ENCODE assay signal across 23 cellular contexts in the genomic region with DNA sequence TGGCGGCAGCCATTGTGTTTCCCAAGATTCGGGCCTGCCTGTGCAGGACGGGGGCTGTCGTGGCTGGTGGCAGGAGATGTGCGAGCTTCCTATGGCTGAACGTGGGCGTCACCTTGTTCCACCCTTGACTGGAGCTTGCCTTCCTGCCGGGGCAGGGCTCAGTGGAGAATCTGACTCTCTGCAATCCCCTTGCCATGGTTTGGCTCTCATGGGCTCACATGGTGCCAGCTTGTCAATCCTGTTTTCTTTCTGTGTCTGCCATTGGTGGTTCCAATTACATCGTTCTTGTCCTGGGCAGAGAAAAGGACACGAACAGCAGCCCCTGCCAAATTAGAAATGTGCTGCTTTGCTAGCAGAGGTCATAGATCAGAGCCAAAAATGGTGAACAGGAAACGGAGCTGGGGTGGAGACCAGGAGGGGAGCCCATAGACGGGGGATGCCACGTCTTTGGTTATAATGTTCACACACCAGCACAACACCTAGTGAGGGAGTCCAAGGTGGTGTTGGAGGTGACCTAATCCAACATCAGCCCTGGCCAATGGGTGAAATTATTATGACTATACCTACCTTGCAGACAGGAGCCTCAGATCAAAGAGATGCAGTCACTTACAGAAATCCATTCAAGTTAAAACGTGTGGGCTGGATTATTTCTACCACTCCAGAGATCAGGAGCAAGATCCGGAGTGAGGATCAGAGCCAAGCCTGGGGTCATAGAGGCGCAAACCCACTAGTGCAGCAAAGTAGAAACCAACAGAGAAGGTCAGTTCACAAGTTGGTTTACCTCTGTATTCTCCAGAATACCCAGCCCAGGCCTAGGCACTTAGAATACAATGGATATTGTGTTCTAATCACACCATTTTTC.
DNase-seq lines count a peak whose midpoint lies in the region; ATAC-seq and TF ChIP-seq lines count a peak whose summit lies in the region.
"Had no signal": no experiment of that assay in that cellular context is flagged by ENCODE, and none has a peak within 500 bp of the region (broad histone marks: within the 10 kb centered on the region; RNA-seq: fewer than 3 reads in every experiment).

No MANE protein-coding gene starts in this region.

- ATAC-seq in right lobe of liver = no peak
- ATAC-seq in HG02798 (IDR thresholded peaks at IDR 0.05; ENCODE audit: poor library complexity, unreplicated experiment) = no peak
- ATAC-seq: effector memory CD8-positive, alpha-beta T cell; T-cell had no signal

- H3K79me2 ChIP-seq in mesendoderm (ENCODE audit: control insufficient read depth, insufficient read depth, low read length) = no peaks in the 10 kb centered on the region

- DNase-seq in right lobe of liver (no peak), mesendoderm (no peak), suprapubic skin (ENCODE audit: low spot score in 2 of 2) (no peak), T-helper 1 cell (no peak)
- DNase-seq in effector memory CD4-positive, alpha-beta T cell = no peak
- DNase-seq: activated CD4-positive, CD25-positive, alpha-beta regulatory T cell; activated gamma-delta T cell treated with Interleukin-2 at 50 U/mL for 16 hours; activated naive CD8-positive, alpha-beta T cell treated with anti-CD3 and anti-CD28 coated beads, Interleukin-2, amount 10 ng/mL, durations not matched to agents 7 days and 5 days; Calu3; DMS79; effector memory CD8-positive, alpha-beta T cell; erythroblast; HCEC 1CT; NCI-H774; stimulated activated naive CD4-positive, alpha-beta T cell; T-cell had no signal

- intact Hi-C loops in right lobe of liver (cut with DNase I) = no loop called here

- no peak overlapping the region for H3K56ac ChIP-seq in mesendoderm (ENCODE audit: low read length)

- no peak overlapping the region for H2BK120ac ChIP-seq in mesendoderm (ENCODE audit: low read depth, low read length)

- H3K27me3 ChIP-seq in liver (ENCODE audit: control insufficient read depth in 4 of 4, insufficient read depth in 4 of 4, low read length in 3 of 4) (no peaks in the 10 kb centered on the region), right lobe of liver (no peaks in the 10 kb centered on the region), esophagus (ENCODE audit: control insufficient read depth in 1 of 2, insufficient read depth in 2 of 2, low read length in 2 of 2) (no peaks in the 10 kb centered on the region), mesendoderm (ENCODE audit: insufficient read depth, low read length, poor library complexity) (no peaks in the 10 kb centered on the region), suprapubic skin (no peaks in the 10 kb centered on the region)
- no peaks in the 10 kb centered on the region for H3K27me3 ChIP-seq in effector memory CD4-positive, alpha-beta T cell (replicated peaks; ENCODE audit: control insufficient read depth, insufficient read depth, low read length, poor library complexity, severe bottlenecking)
- H3K27me3 ChIP-seq: SJSA1, uterus had no signal

- H3K9ac ChIP-seq in liver (ENCODE audit: low read depth in 1 of 2, low read length in 2 of 2) (no peak overlapping the region), mesendoderm (ENCODE audit: low read length) (no peak overlapping the region)

- no peak overlapping the region for H4K5ac ChIP-seq in mesendoderm (ENCODE audit: low read length)

- H3K79me1 ChIP-seq in mesendoderm (ENCODE audit: low read length) = no peaks in the 10 kb centered on the region

- H3K4me3 ChIP-seq in liver (ENCODE audit: low read depth in 1 of 3, low read length in 3 of 3) (no peak overlapping the region), right lobe of liver (no peak overlapping the region), esophagus (ENCODE audit: low read depth in 1 of 2, low read length in 2 of 2) (no peak overlapping the region), mesendoderm (ENCODE audit: low read length) (no peak overlapping the region), suprapubic skin (no peak overlapping the region)
- H3K4me3 ChIP-seq in effector memory CD4-positive, alpha-beta T cell (ENCODE audit: insufficient read depth, low read depth, low read length, poor library complexity, severe bottlenecking) = no peak overlapping the region
- H3K4me3 ChIP-seq: coronary artery, SJSA1, thoracic aorta, uterus had no signal

- H3K23ac ChIP-seq in mesendoderm (ENCODE audit: low read length) = no peak overlapping the region

- H3K27ac ChIP-seq in liver (ENCODE audit: low read depth in 1 of 2, low read length in 2 of 2) (no peak overlapping the region), right lobe of liver (no peak overlapping the region), esophagus (ENCODE audit: low read depth in 2 of 2, low read length in 1 of 2) (peak overlapping the region; percentile 63 to 91), mesendoderm (ENCODE audit: low read depth, low read length) (no peak overlapping the region), suprapubic skin (peak overlapping the region; percentile 38)
- H3K27ac ChIP-seq in effector memory CD4-positive, alpha-beta T cell (ENCODE audit: insufficient read depth, low read length, poor library complexity, severe bottlenecking) = no peak overlapping the region
- H3K27ac ChIP-seq: SJSA1, thoracic aorta, uterus had no signal

- no peak for TF ChIP-seq EP300 in suprapubic skin (IDR thresholded peaks at IDR 0.05)

- H3K18ac ChIP-seq in mesendoderm (ENCODE audit: low read length) = no peak overlapping the region

- H3K4me1 ChIP-seq in liver (ENCODE audit: control insufficient read depth in 4 of 4, insufficient read depth in 4 of 4, low read length in 3 of 4) (no peaks in the 10 kb centered on the region), right lobe of liver (no peaks in the 10 kb centered on the region), esophagus (ENCODE audit: control insufficient read depth in 2 of 2, insufficient read depth in 2 of 2, low read length in 1 of 2) (peaks cover 5 to 22% of the 10 kb centered on the region in 2 donors), mesendoderm (ENCODE audit: control insufficient read depth, low read depth, low read length) (peaks cover 1% of the 10 kb centered on the region), suprapubic skin (peaks cover 30% of the 10 kb centered on the region)
- H3K4me1 ChIP-seq in effector memory CD4-positive, alpha-beta T cell (ENCODE audit: control insufficient read depth, insufficient read depth, low read length, poor library complexity, severe bottlenecking) = no peaks in the 10 kb centered on the region
- H3K4me1 ChIP-seq: uterus had no signal

- H3K36me3 ChIP-seq in liver (ENCODE audit: control insufficient read depth in 4 of 4, insufficient read depth in 3 of 4, low read depth in 1 of 4, low read length in 3 of 4) (no peaks in the 10 kb centered on the region), right lobe of liver (no peaks in the 10 kb centered on the region), esophagus (ENCODE audit: control insufficient read depth in 2 of 2, insufficient read depth in 2 of 2, low read length in 1 of 2) (no peaks in the 10 kb centered on the region), mesendoderm (ENCODE audit: control insufficient read depth, insufficient read depth, low read length) (no peaks in the 10 kb centered on the region), suprapubic skin (no peaks in the 10 kb centered on the region)
- H3K36me3 ChIP-seq in effector memory CD4-positive, alpha-beta T cell (ENCODE audit: control insufficient read depth, insufficient read depth, low read length) = no peaks in the 10 kb centered on the region
- H3K36me3 ChIP-seq: SJSA1, thoracic aorta, uterus had no signal

- H2AK5ac ChIP-seq in mesendoderm (ENCODE audit: low read length) = peak overlapping the region; percentile 45

- 87% methylated on average over 16 of the region's 16 CpGs for WGBS in liver
- WGBS in right lobe of liver (ENCODE audit: insufficient coverage, low coverage, low lambda C conversion rate, missing lambda C conversion rate) = 72% methylated on average over 10 of the region's 16 CpGs
- 47 to 65% methylated on average over 16 of the region's 16 CpGs for WGBS in esophagus, 2 donors
- no CpG with 5 or more reads among the region's 16 CpGs for WGBS in mesendoderm (ENCODE audit: extremely low coverage, insufficient coverage, low lambda C conversion rate)
- WGBS in suprapubic skin = 68% methylated on average over 13 of the region's 16 CpGs

- no peak for TF ChIP-seq RAD21 in liver (IDR thresholded peaks at IDR 0.05)

- no peaks in the 10 kb centered on the region for H3K9me3 ChIP-seq in liver (ENCODE audit: control insufficient read depth in 4 of 4, low read length in 3 of 4)
- no peaks in the 10 kb centered on the region for H3K9me3 ChIP-seq in right lobe of liver
- no peaks in the 10 kb centered on the region for H3K9me3 ChIP-seq in esophagus (ENCODE audit: control insufficient read depth in 2 of 2, insufficient read depth in 1 of 2, low read depth in 1 of 2, low read length in 1 of 2)
- H3K9me3 ChIP-seq in suprapubic skin = no peaks in the 10 kb centered on the region
- no peaks in the 10 kb centered on the region for H3K9me3 ChIP-seq in effector memory CD4-positive, alpha-beta T cell (ENCODE audit: control insufficient read depth, low read length)
- H3K9me3 ChIP-seq: SJSA1, thoracic aorta, uterus had no signal

- no peak overlapping the region for H4K8ac ChIP-seq in mesendoderm (ENCODE audit: low read depth, low read length)

- TF ChIP-seq POLR2A in right lobe of liver (IDR thresholded peaks at IDR 0.05) (no peak), suprapubic skin (IDR thresholded peaks at IDR 0.05) (no peak)

- no peak overlapping the region for H3K4ac ChIP-seq in mesendoderm (ENCODE audit: low read depth, low read length)

- no peak overlapping the region for H2BK5ac ChIP-seq in mesendoderm (ENCODE audit: low read length)

- TF ChIP-seq CTCF in liver (IDR thresholded peaks at IDR 0.05; ENCODE audit: low read depth, low read length, missing input control) (no peak), right lobe of liver (IDR thresholded peaks at IDR 0.05) (no peak), suprapubic skin (IDR thresholded peaks at IDR 0.05) (no peak)

- no peak overlapping the region for H2BK15ac ChIP-seq in mesendoderm (replicated peaks; ENCODE audit: low read depth)

- no peak overlapping the region for H3K4me2 ChIP-seq in mesendoderm (ENCODE audit: low read length)

TF ChIP-seq in liver, 16 proteins besides CTCF, POLR2A, EP300 and RAD21:
- peak; percentile 17 for TF ChIP-seq NR2F2 (IDR thresholded peaks at IDR 0.05)
- TF ChIP-seq, protein P1, sequence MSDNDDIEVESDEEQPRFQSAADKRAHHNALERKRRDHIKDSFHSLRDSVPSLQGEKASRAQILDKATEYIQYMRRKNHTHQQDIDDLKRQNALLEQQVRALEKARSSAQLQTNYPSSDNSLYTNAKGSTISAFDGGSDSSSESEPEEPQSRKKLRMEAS (IDR thresholded peaks at IDR 0.05) = no peak

Comparison
In these comparisons a context has a peak if more than half of its experiments do, and no peak if none do; other contexts are left out.
1. H3K27ac ChIP-seq: peak in esophagus (2 of 2) and suprapubic skin (single experiment); none in liver (0 of 2), right lobe of liver (0 of 3), mesendoderm (single experiment) and effector memory CD4-positive, alpha-beta T cell (single experiment).